Comparison of ENCODE assay signal across 16 cellular contexts in the genomic region with DNA sequence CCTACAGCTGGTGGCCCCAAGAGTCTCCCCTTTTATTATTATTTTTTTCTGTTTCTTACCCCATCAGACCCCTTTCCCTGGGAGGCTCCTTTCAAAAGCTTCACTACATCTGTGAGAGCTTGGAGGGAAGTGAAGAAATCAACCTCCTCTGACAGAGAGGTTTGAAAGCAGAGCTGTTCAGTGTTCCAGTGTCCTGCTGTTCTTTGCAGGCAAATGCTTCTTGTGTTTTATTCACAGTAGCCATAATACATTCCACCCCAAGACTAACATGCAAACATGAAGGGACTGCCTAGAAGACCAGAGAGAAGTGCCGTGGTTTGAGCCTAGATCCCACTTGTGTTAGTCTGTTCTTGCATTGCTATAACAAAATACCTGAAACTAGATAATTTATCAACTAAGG.
DNase-seq lines count a peak whose midpoint lies in the region; ATAC-seq and TF ChIP-seq lines count a peak whose summit lies in the region.
"Had no signal": no experiment of that assay in that cellular context is flagged by ENCODE, and none has a peak within 500 bp of the region (broad histone marks: within the 10 kb centered on the region; RNA-seq: fewer than 3 reads in every experiment).

No MANE protein-coding gene starts in this region.

- H3K4me2 ChIP-seq in osteoblast (ENCODE audit: insufficient read depth, low read length) = peak overlapping the region; percentile 18
- H3K4me2 ChIP-seq: KMS-11 had no signal

- no peaks in the 10 kb centered on the region for H3K9me3 ChIP-seq in osteoblast (ENCODE audit: low read depth, low read length)
- H3K9me3 ChIP-seq: BE2C had no signal

- H3K27ac ChIP-seq in VCaP (peak overlapping the region; percentile 54; the same call in 1 of the 2 replicates), osteoblast (ENCODE audit: low read depth, low read length) (peak overlapping the region; percentile 61)
- H3K27ac ChIP-seq: KMS-11 had no signal

- TF ChIP-seq CTCF in VCaP (conservative IDR thresholded peaks at IDR 0.05) (no peak), osteoblast (IDR thresholded peaks at IDR 0.05; ENCODE audit: extremely low read depth, low read depth, low read length) (no peak)

- no peaks in the 10 kb centered on the region for H3K36me3 ChIP-seq in osteoblast (ENCODE audit: insufficient read depth, low read length)
- H3K36me3 ChIP-seq: BE2C had no signal

- peaks cover 26% of the 10 kb centered on the region for H3K4me1 ChIP-seq in osteoblast (ENCODE audit: insufficient read depth, low read length)
- H3K4me1 ChIP-seq: BE2C had no signal

- H3K4me3 ChIP-seq in osteoblast (ENCODE audit: insufficient read depth, low read length) = no peak overlapping the region

- no peak for ATAC-seq in HG02840 (IDR thresholded peaks at IDR 0.05; ENCODE audit: low FRiP score, unreplicated experiment)
- no peak for ATAC-seq in activated CD4-positive, CD25-positive, alpha-beta regulatory T cell treated with anti-CD3 and anti-CD28 coated beads, Interleukin-2, amount 50 U/mL, for 24 hours
- ATAC-seq: CD8-positive, alpha-beta T cell; HepG2; Panc1 had no signal

- H3K79me2 ChIP-seq in osteoblast (ENCODE audit: insufficient read depth, low read length) = no peaks in the 10 kb centered on the region

- H3K27me3 ChIP-seq in osteoblast (ENCODE audit: insufficient read depth, low read length) = no peaks in the 10 kb centered on the region
- H3K27me3 ChIP-seq: BE2C had no signal

- no peaks in the 10 kb centered on the region for H4K20me1 ChIP-seq in osteoblast (ENCODE audit: insufficient read depth, low read length)

- H2AFZ ChIP-seq in osteoblast (ENCODE audit: low read length) = no peak overlapping the region

- peak; percentile 34 for DNase-seq in fibroblast of peridontal ligament (ENCODE audit: extremely low read depth)
- no peak for DNase-seq in osteoblast (ENCODE audit: insufficient read length, low spot score, missing footprints)
- DNase-seq in GM19238 (ENCODE audit: insufficient read length, low spot score) = no peak
- no peak for DNase-seq in GM19240 (ENCODE audit: insufficient read length, low spot score)
- DNase-seq: BE2C; CD8-positive, alpha-beta T cell; DMS79; NCI-H1436; NCI-H2081; NCI-H510A had no signal
